8 cellular contexts compared by ENCODE assay signal in the genomic region with DNA sequence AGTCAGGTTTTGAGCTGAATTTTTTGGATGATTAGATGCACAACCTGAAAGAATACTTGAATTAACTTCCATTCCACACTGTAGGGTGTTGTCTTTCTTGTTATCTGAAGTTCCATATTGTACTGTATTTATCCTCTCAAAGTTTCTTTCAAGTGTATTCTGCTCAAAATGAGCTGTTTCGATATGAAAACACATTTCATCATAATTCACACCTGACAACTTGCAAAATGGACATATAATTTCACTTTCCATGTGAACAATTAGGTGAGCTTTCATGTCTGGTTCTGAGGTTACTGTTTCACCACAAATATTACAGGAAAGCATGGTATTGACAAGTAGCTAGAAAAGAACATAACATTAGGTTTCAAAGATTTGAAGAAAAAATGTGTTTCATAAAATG. TPM values are rescaled to one million over a fixed set of nuclear protein-coding genes. Genes with fewer than 3 reads are reported as not detected.
DNase-seq lines count a peak whose midpoint lies in the region; ATAC-seq and TF ChIP-seq lines count a peak whose summit lies in the region.

No MANE protein-coding gene starts in this region.

- no peaks in the 10 kb centered on the region for H4K20me1 ChIP-seq in HCT116 (ENCODE audit: insufficient read depth)
- no peaks in the 10 kb centered on the region for H4K20me1 ChIP-seq in PC-3 (ENCODE audit: low read length)

- H3K9me3 Mint-ChIP-seq in naive thymus-derived CD4-positive, alpha-beta T cell = no peaks in the 10 kb centered on the region

- intact Hi-C loops in HCT116 (cut with micrococcal nuclease) = no loop called here
- intact Hi-C loops in PC-3 (cut with micrococcal nuclease) = no loop called here
- intact Hi-C loops in naive thymus-derived CD4-positive, alpha-beta T cell (cut with micrococcal nuclease) = loop anchor here (5.0 to 10.0 kb wide), 5 partner anchors 390 to 1010 kb away; a partner anchor contains a TSS
- intact Hi-C loops in left colon (cut with DNase I, micrococcal nuclease) = no loop called here

- H3K27ac ChIP-seq in HCT116 (ENCODE audit: low read depth, low read length) = no peak overlapping the region
- no peak overlapping the region for H3K27ac ChIP-seq in PC-3 (ENCODE audit: low read length)
- H3K27ac ChIP-seq in naive thymus-derived CD4-positive, alpha-beta T cell (ENCODE audit: low read depth, low read length) = no peak overlapping the region

- DNase-seq in HCT116 (ENCODE audit: low read depth, low spot score) (no peak), PC-3 (no peak), left colon (no peak), globus pallidus (ENCODE audit: low spot score) (no peak), epidermal melanocyte (ENCODE audit: insufficient read length, low spot score) (no peak), DMS114 treated with DMSO at 0.1 percent for 48 hours (lab: John Stamatoyannopoulos, UW; ENCODE audit: unreplicated experiment) (no peak)
- DNase-seq in naive thymus-derived CD4-positive, alpha-beta T cell = no peak

- TF ChIP-seq CTCF in HCT116 (IDR thresholded peaks at IDR 0.05 in 2 of 3, conservative IDR thresholded peaks at IDR 0.05 in 1 of 3; ENCODE audit: borderline replicate concordance in 1 of 3, insufficient read depth in 1 of 3, low read depth in 2 of 3, low read length in 2 of 3) (no peak), PC-3 (conservative IDR thresholded peaks at IDR 0.05; ENCODE audit: low read depth, low read length) (no peak)

- ATAC-seq in GM18519 (IDR thresholded peaks at IDR 0.05; ENCODE audit: low FRiP score, unreplicated experiment) = peak; percentile 58
- ATAC-seq in HCT116 = no peak
- no peak for ATAC-seq in PC-3
- ATAC-seq in naive thymus-derived CD4-positive, alpha-beta T cell = no peak
- ATAC-seq in left colon = no peak

- POLR2A ChIA-PET in HCT116 (lab: Charles Lee) (no interaction called here), PC-3 (lab: Charles Lee; ENCODE audit: unreplicated experiment) (no interaction called here)
- POLR2A ChIA-PET in naive thymus-derived CD4-positive, alpha-beta T cell (lab: Charles Lee) = interaction anchor here (0.7 to 4.8 kb wide), 3 partner anchors 9 to 17 kb away, joined by 3 to 44 read pairs (median 5); a partner anchor contains a TSS

- no peaks in the 10 kb centered on the region for H3K9me3 ChIP-seq in HCT116 (ENCODE audit: control insufficient read depth in 1 of 2, insufficient read depth in 1 of 2, low read depth in 1 of 2, low read length in 2 of 2)
- H3K9me3 ChIP-seq in PC-3 (ENCODE audit: low read length) = no peaks in the 10 kb centered on the region
- no peaks in the 10 kb centered on the region for H3K9me3 ChIP-seq in naive thymus-derived CD4-positive, alpha-beta T cell (ENCODE audit: control insufficient read depth in 2 of 3, low read length in 3 of 3)

- peaks cover 37 to 63% (median 53%) of the 10 kb centered on the region in 7 donors for H3K4me1 Mint-ChIP-seq in naive thymus-derived CD4-positive, alpha-beta T cell

- peaks cover 0 to 16% (median 4%) of the 10 kb centered on the region in 5 donors for H3K36me3 Mint-ChIP-seq in naive thymus-derived CD4-positive, alpha-beta T cell

- H3K4me3 ChIP-seq in HCT116 (replicated peaks in 1 of 2; ENCODE audit: low read depth in 1 of 2, low read length in 2 of 2) (no peak overlapping the region), PC-3 (ENCODE audit: low read length) (peak overlapping the region; percentile 100)
- H3K4me3 ChIP-seq in naive thymus-derived CD4-positive, alpha-beta T cell (ENCODE audit: low read length) = no peak overlapping the region

- CTCF ChIA-PET in HCT116 (lab: Charles Lee) = no interaction called here
- CTCF ChIA-PET in PC-3 (lab: Charles Lee) = no interaction called here
- CTCF ChIA-PET in naive thymus-derived CD4-positive, alpha-beta T cell (lab: Charles Lee) = no interaction called here

- H3K27me3 ChIP-seq in HCT116 (ENCODE audit: insufficient read depth, low read length) (no peaks in the 10 kb centered on the region), PC-3 (ENCODE audit: low read length) (no peaks in the 10 kb centered on the region)
- H3K27me3 ChIP-seq in naive thymus-derived CD4-positive, alpha-beta T cell (ENCODE audit: control insufficient read depth in 2 of 2, insufficient read depth in 2 of 2, low read length in 2 of 2) = no peaks in the 10 kb centered on the region

- BruUV-seq in HCT116 (replicated peaks; lab: Mats Ljungman, UMichigan) = no TSS peak
- BruUV-seq in PC-3 (replicated peaks; lab: Mats Ljungman, UMichigan) = no TSS peak

- no peak overlapping the region for H3K9ac ChIP-seq in HCT116 (ENCODE audit: low read length)
- H3K9ac ChIP-seq in PC-3 (ENCODE audit: low read length) = no peak overlapping the region

- peaks cover 0 to 8% of the 10 kb centered on the region in 2 experiments; a peak in 2 of 4 replicates for H3K4me1 ChIP-seq in HCT116 (ENCODE audit: control insufficient read depth in 1 of 2, insufficient read depth in 2 of 2, low read length in 2 of 2)
- H3K4me1 ChIP-seq in PC-3 (ENCODE audit: insufficient read depth, low read length) = peaks cover 21% of the 10 kb centered on the region
- H3K4me1 ChIP-seq in naive thymus-derived CD4-positive, alpha-beta T cell (ENCODE audit: control insufficient read depth in 2 of 2, insufficient read depth in 2 of 2, low read length in 2 of 2) = peaks cover 22 to 24% of the 10 kb centered on the region in 2 donors

- H3K27me3 Mint-ChIP-seq in naive thymus-derived CD4-positive, alpha-beta T cell = peaks cover 0 to 11% (median 0%) of the 10 kb centered on the region in 5 donors

- H3F3A ChIP-seq in PC-3 (ENCODE audit: low read length, unreplicated experiment) = no peaks in the 10 kb centered on the region

- peak overlapping the region in 2 of 9 donors; percentile 55 for H3K27ac Mint-ChIP-seq in naive thymus-derived CD4-positive, alpha-beta T cell

- H3K4me2 ChIP-seq in HCT116 (ENCODE audit: low read length) = peak overlapping the region; percentile 8; the same call in 1 of the 2 replicates
- peak overlapping the region; percentile 86 for H3K4me2 ChIP-seq in PC-3 (ENCODE audit: low read length)

- no peak for TF ChIP-seq RAD21 in HCT116 (IDR thresholded peaks at IDR 0.05; ENCODE audit: low read depth)

- peaks cover 67% of the 10 kb centered on the region for H3K79me2 ChIP-seq in HCT116 (ENCODE audit: insufficient read depth, low read length)
- H3K79me2 ChIP-seq in PC-3 (ENCODE audit: low read length) = peaks cover 67% of the 10 kb centered on the region

- RAD21 ChIA-PET in HCT116 (lab: Charles Lee; ENCODE audit: low non-redundant PET in 1 of 2, low total read pairs in 2 of 2, uncharacterized antibody in 2 of 2, unreplicated experiment in 2 of 2) = no interaction called here

- H2AFZ ChIP-seq in HCT116 (ENCODE audit: low read depth, low read length, poor library complexity, severe bottlenecking) = no peak overlapping the region
- no peak overlapping the region for H2AFZ ChIP-seq in PC-3 (ENCODE audit: low read length)

- TF ChIP-seq POLR2A in HCT116 (IDR thresholded peaks at IDR 0.05; ENCODE audit: borderline replicate concordance, extremely low read depth, insufficient read depth, insufficient read length) = no peak

- peak overlapping the region; percentile 2 to 99 (median 53) for H3K4me3 Mint-ChIP-seq in naive thymus-derived CD4-positive, alpha-beta T cell

- H3K9me2 ChIP-seq in HCT116 (ENCODE audit: insufficient read depth) (no peaks in the 10 kb centered on the region), PC-3 (replicated peaks; ENCODE audit: low read length) (no peaks in the 10 kb centered on the region)

- H3K36me3 ChIP-seq in HCT116 (ENCODE audit: control insufficient read depth in 1 of 2, insufficient read depth in 2 of 2, low read length in 2 of 2) (no peaks in the 10 kb centered on the region), PC-3 (ENCODE audit: low read depth, low read length) (no peaks in the 10 kb centered on the region)
- H3K36me3 ChIP-seq in naive thymus-derived CD4-positive, alpha-beta T cell (ENCODE audit: control insufficient read depth in 2 of 3, insufficient read depth in 3 of 3, low read length in 3 of 3) = no peaks in the 10 kb centered on the region

TF ChIP-seq in HCT116, 20 proteins besides CTCF, POLR2A, EP300 and RAD21 (continues in another document):
- TF ChIP-seq YY1 (IDR thresholded peaks at IDR 0.05; ENCODE audit: extremely low read depth, insufficient replicate concordance, low read depth, low read length) = no peak
- no peak for TF ChIP-seq EZH2 (IDR thresholded peaks at IDR 0.05)
- no peak for TF ChIP-seq POLR2AphosphoS5 (IDR thresholded peaks at IDR 0.05; ENCODE audit: low read depth, low read length)
- TF ChIP-seq, protein P1, sequence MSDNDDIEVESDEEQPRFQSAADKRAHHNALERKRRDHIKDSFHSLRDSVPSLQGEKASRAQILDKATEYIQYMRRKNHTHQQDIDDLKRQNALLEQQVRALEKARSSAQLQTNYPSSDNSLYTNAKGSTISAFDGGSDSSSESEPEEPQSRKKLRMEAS (IDR thresholded peaks at IDR 0.05) = no peak
- TF ChIP-seq, protein P2, sequence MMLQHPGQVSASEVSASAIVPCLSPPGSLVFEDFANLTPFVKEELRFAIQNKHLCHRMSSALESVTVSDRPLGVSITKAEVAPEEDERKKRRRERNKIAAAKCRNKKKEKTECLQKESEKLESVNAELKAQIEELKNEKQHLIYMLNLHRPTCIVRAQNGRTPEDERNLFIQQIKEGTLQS (IDR thresholded peaks at IDR 0.05) = no peak
- no peak for TF ChIP-seq SIN3A (IDR thresholded peaks at IDR 0.05; ENCODE audit: low read depth)

RNA-seq across cellular contexts. Expression of a gene that starts 1.7 kb away (rescaled TPM):
- total RNA-seq in HCT116 (2021; ENCODE audit: unreplicated experiment) (18.2 TPM), PC-3 (2014; rRNA removed) (2.7 and 6.3 TPM in 2 replicates), left colon (10 to 100 TPM; 10.3 to 12.0 TPM)
- polyA plus RNA-seq in HCT116 (2012) = 6.9 and 8.0 TPM in 2 replicates
- 10 to 100 TPM; 12.3 to 14.6 (median 13.7) TPM for total RNA-seq in naive thymus-derived CD4-positive, alpha-beta T cell
- polyA plus RNA-seq in naive thymus-derived CD4-positive, alpha-beta T cell = 1 to 10 TPM; 3.7 to 6.6 TPM

RNA-seq across cellular contexts. Expression of a gene that starts 14.1 kb away (rescaled TPM):
- total RNA-seq in HCT116 (2021; ENCODE audit: unreplicated experiment) = 9.8 TPM
- polyA plus RNA-seq in HCT116 (2012) = 1.8 and 2.7 TPM in 2 replicates
- 4.9 and 5.5 TPM in 2 replicates for total RNA-seq in PC-3 (2014; rRNA removed)
- total RNA-seq in naive thymus-derived CD4-positive, alpha-beta T cell = 10 to 100 TPM; 11.0 to 78.2 (median 53.2) TPM
- polyA plus RNA-seq in naive thymus-derived CD4-positive, alpha-beta T cell = 10 to 100 TPM; 13.9 to 19.6 TPM
- total RNA-seq in left colon = 1 to 10 TPM; 4.4 to 6.0 TPM

RNA-seq across cellular contexts. Expression of a gene that starts 50.6 kb away (rescaled TPM):
- 0.27 TPM for total RNA-seq in HCT116 (2021; ENCODE audit: unreplicated experiment)
- 0.07 and 0.10 TPM in 2 replicates for polyA plus RNA-seq in HCT116 (2012)
- 0.04 TPM in 1 of 2 replicates, not detected in the other for total RNA-seq in PC-3 (2014; rRNA removed)
- total RNA-seq in naive thymus-derived CD4-positive, alpha-beta T cell = 1 to 10 TPM in 1 of 5 experiments, under 1 TPM in 4; 0.53 to 1.3 (median 0.73) TPM
- polyA plus RNA-seq in naive thymus-derived CD4-positive, alpha-beta T cell = not detected
- under 1 TPM; 0.27 to 0.31 TPM for total RNA-seq in left colon

Comparison
In these comparisons a context has a peak if more than half of its experiments do, and no peak if none do; other contexts are left out.
1. intact Hi-C loops: an anchor here in naive thymus-derived CD4-positive, alpha-beta T cell (5.0 to 10.0 kb wide); none called in HCT116, PC-3 and left colon.